Comparison of ENCODE assay signal across 8 cellular contexts in the genomic region with DNA sequence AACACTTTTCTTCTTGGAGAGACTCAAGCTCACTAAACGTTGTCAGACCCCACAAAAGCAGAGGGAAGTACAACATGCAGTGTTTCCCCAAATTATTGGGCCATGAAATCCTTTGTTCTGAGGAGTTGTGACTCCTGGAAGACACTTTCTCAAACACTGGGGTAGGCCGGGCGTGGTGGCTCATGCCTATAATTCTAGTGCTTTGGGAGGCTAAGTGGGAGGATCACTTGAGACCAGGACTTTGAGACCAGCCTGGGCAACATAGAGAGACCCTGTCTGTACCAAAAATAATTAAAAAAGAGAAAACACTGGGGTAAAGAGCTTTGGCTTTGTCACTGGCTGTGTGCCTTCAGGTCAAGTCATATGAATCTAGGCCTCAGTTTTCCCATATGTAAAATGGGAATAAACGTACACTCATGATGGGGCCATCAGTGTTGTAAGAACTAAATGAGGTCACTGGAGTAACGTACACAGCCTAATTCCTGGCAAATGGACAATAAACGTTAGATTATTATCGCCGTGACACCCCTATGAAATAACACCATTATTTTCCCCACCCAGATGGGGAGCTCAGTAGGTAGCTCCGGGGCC.
DNase-seq lines count a peak whose midpoint lies in the region; ATAC-seq and TF ChIP-seq lines count a peak whose summit lies in the region.

No MANE protein-coding gene starts in this region.

- H3K4me3 ChIP-seq in AG09309 (ENCODE audit: control insufficient read depth, low read depth, low read length), result peak overlapping the region; percentile 70
- H3K4me3 ChIP-seq in colonic mucosa, result peak overlapping the region; percentile 78

- H3K4me1 Mint-ChIP-seq in IgD-negative memory B cell (peaks cover 0 to 5% (median 5%) of the 10 kb centered on the region in 3 donors), natural killer cell (peaks cover 14 to 17% of the 10 kb centered on the region in 2 donors)

- H3K27me3 Mint-ChIP-seq in IgD-negative memory B cell (peaks cover 1% of the 10 kb centered on the region), natural killer cell (ENCODE audit: low read depth in 2 of 2) (peaks cover 0 to 5% of the 10 kb centered on the region in 2 donors)

- H3K27ac Mint-ChIP-seq in IgD-negative memory B cell (no peak overlapping the region), natural killer cell (no peak overlapping the region)

- no peaks in the 10 kb centered on the region for H3K36me3 ChIP-seq in colonic mucosa

- H3K9me3 Mint-ChIP-seq in IgD-negative memory B cell, result no peaks in the 10 kb centered on the region
- no peaks in the 10 kb centered on the region for H3K9me3 Mint-ChIP-seq in natural killer cell

- H3K9me3 ChIP-seq in colonic mucosa, result no peaks in the 10 kb centered on the region

- peaks cover 2% of the 10 kb centered on the region for H3K36me3 Mint-ChIP-seq in IgD-negative memory B cell
- no peaks in the 10 kb centered on the region for H3K36me3 Mint-ChIP-seq in natural killer cell

- H3K27me3 ChIP-seq in colonic mucosa, result no peaks in the 10 kb centered on the region

- ATAC-seq in natural killer cell (no peak), GM18502 (IDR thresholded peaks at IDR 0.05; ENCODE audit: poor library complexity, unreplicated experiment) (no peak)

- H3K27ac ChIP-seq in colonic mucosa, result no peak overlapping the region

- no peak for DNase-seq in AG09309 (ENCODE audit: low read depth)
- DNase-seq in colonic mucosa, result no peak
- DNase-seq in natural killer cell, result no peak
- no peak for DNase-seq in DMS 273 (lab: John Stamatoyannopoulos, UW; ENCODE audit: unreplicated experiment)
- DNase-seq in NCI-H524 treated with DMSO at 0.1 percent for 48 hours (lab: John Stamatoyannopoulos, UW), result no peak
- no peak for DNase-seq in stimulated activated naive CD4-positive, alpha-beta T cell (lab: John Stamatoyannopoulos, UW)

- intact Hi-C loops in colonic mucosa (cut with DNase I), result loop anchor here (2.0 to 10.0 kb wide), 3 partner anchors 198 to 356 kb away; no protein-coding TSS in a partner anchor
- intact Hi-C loops in natural killer cell (cut with micrococcal nuclease), result loop anchor here (1.0 kb wide), 2 partner anchors 307 to 353 kb away; no protein-coding TSS in a partner anchor

- no peak overlapping the region for H3K9ac ChIP-seq in colonic mucosa (ENCODE audit: low read depth in 2 of 2, low read length in 2 of 2)

- H3K4me3 Mint-ChIP-seq in IgD-negative memory B cell, result peak overlapping the region; percentile 66 to 89 (median 72)
- peak overlapping the region; percentile 67 for H3K4me3 Mint-ChIP-seq in natural killer cell

- TF ChIP-seq CTCF in AG09309 (IDR thresholded peaks at IDR 0.05; ENCODE audit: control insufficient read depth, insufficient read depth, low read depth, low read length, missing control alignments) (no peak), colonic mucosa (IDR thresholded peaks at IDR 0.05) (no peak), natural killer cell (IDR thresholded peaks at IDR 0.05) (no peak)

- no peaks in the 10 kb centered on the region for H3K4me1 ChIP-seq in colonic mucosa
